Comparison of ENCODE assay signal across 10 cellular contexts in the genomic region with DNA sequence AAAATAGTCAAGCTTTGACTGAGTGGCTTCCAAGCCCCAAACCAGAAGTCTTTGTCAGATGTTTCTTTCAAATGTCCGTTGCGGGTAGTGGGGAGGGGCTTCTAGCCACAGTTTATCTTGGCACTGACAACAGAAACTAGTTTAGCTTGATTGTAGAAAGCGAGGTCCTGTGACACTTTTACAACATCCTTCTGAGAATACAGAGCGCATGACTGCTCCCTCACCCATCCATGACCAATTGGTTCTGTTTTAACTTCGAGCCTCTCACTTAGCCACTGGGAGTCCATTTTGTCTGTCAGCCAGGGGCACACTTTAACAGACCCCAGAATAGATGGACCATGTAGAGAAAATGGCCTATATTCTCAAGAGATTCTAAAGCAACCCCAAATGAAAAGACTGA.
DNase-seq lines count a peak whose midpoint lies in the region; ATAC-seq lines count a peak whose summit lies in the region.
"Had no signal": no experiment of that assay in that cellular context is flagged by ENCODE, and none has a peak within 500 bp of the region (broad histone marks: within the 10 kb centered on the region; RNA-seq: fewer than 3 reads in every experiment).

No MANE protein-coding gene starts in this region.

- H3K4me3 ChIP-seq in GM23248: no peak overlapping the region

- no peaks in the 10 kb centered on the region for H3K9me3 ChIP-seq in GM23248 (ENCODE audit: low read depth)

- H3K79me2 ChIP-seq in GM23248 (ENCODE audit: insufficient read depth): no peaks in the 10 kb centered on the region

- H3K9me2 ChIP-seq in GM23248 (ENCODE audit: insufficient read depth): no peaks in the 10 kb centered on the region

- 57 to 65% methylated on average over 5 of the region's 5 CpGs for WGBS in GM23248 (ENCODE audit: low coverage in 1 of 2, low lambda C conversion rate in 2 of 2, missing lambda C conversion rate in 2 of 2), 2 experiments

- no peak overlapping the region for H3K27ac ChIP-seq in GM23248

- peak; percentile 88 for ATAC-seq in GM18511 (IDR thresholded peaks at IDR 0.05; ENCODE audit: unreplicated experiment)
- ATAC-seq in GM21723 (IDR thresholded peaks at IDR 0.05; ENCODE audit: unreplicated experiment): peak; percentile 82
- peak; percentile 78 for ATAC-seq in HG03521 (IDR thresholded peaks at IDR 0.05; ENCODE audit: unreplicated experiment)
- ATAC-seq in HG02678 (IDR thresholded peaks at IDR 0.05; ENCODE audit: unreplicated experiment): no peak

- H3K4me1 ChIP-seq in GM23248 (ENCODE audit: insufficient read depth): no peaks in the 10 kb centered on the region

- no peaks in the 10 kb centered on the region for H3F3A ChIP-seq in GM23248 (ENCODE audit: insufficient read depth)

- H3K36me3 ChIP-seq in GM23248 (ENCODE audit: low read depth): no peaks in the 10 kb centered on the region

- peaks cover 5% of the 10 kb centered on the region; the same call in 1 of the 2 replicates for H3K27me3 ChIP-seq in GM23248 (replicated peaks; ENCODE audit: insufficient read depth)

- H4K20me1 ChIP-seq in GM23248 (ENCODE audit: insufficient read depth): no peaks in the 10 kb centered on the region

- DNase-seq in kidney tubule cell (ENCODE audit: low spot score) (peak; percentile 73), NCI-H2196 treated with DMSO at 0.1 percent for 48 hours (lab: John Stamatoyannopoulos, UW; ENCODE audit: unreplicated experiment) (no peak), GM23248 (no peak)
- DNase-seq in activated CD8-positive, alpha-beta memory T cell treated with anti-CD3 and anti-CD28 coated beads, Interleukin-2, amount 50 U/mL, for 48 hours: no peak
- DNase-seq: activated B cell treated with CpG ODN at 0.5 μM for 24 hours, occipital lobe had no signal

- H3K9ac ChIP-seq in GM23248: no peak overlapping the region

- H2AFZ ChIP-seq in GM23248: no peak overlapping the region

- H3K4me2 ChIP-seq in GM23248 (ENCODE audit: unreplicated experiment): no peak overlapping the region

- in situ Hi-C loops in GM23248 (cut with MboI): no loop called here
